Comparison of ENCODE assay signal across 35 cellular contexts in the genomic region with DNA sequence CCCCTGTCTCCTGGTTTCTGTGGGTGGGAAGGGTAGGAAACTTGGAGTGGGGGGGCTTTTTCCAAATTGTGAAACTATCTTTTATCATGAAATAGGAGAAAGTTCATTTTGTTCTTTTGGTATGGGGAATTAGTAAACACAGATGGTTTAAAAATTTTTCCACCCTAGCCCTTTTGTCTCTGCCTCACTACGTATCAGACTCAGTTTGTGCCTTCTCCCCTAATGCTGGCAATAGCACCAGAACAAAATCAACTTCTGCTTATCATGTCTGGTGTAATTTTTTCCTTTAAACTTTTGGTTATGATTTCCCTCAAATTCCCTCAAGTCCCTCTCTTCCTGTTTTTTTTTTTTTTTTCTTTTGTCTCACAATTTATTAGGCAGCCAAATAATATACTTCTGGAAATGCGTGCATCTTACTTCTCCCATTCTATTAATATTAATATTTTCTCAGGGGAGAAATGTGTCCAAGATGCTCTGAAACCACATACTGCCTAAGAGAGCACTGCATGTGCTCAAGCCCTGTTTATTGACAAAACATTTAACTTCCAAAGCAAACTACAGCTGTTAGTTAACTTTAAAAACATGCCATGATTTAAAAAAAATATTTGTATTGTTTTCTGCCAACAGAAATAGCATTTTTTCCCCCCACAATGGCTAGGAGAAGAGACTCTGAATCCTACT. TPM values are rescaled to one million over a fixed set of nuclear protein-coding genes. Genes with fewer than 3 reads are reported as not detected.
DNase-seq lines count a peak whose midpoint lies in the region; ATAC-seq, FAIRE-seq and TF ChIP-seq lines count a peak whose summit lies in the region.
"Had no signal": no experiment of that assay in that cellular context is flagged by ENCODE, and none has a peak within 500 bp of the region (broad histone marks: within the 10 kb centered on the region; RNA-seq: fewer than 3 reads in every experiment).

No MANE protein-coding gene starts in this region.

- no peaks in the 10 kb centered on the region for H3K27me3 Mint-ChIP-seq in activated CD8-positive, alpha-beta T cell treated with anti-CD3 and anti-CD28 coated beads for 36 hours
- H3K27me3 Mint-ChIP-seq in activated CD8-positive, alpha-beta T cell treated with anti-CD3 and anti-CD28 coated beads, Interleukin-2, amount 10 ng/mL, durations not matched to agents 7 days and 5 days (ENCODE audit: low read depth), result no peaks in the 10 kb centered on the region
- no peaks in the 10 kb centered on the region for H3K27me3 Mint-ChIP-seq in CD4-positive, alpha-beta T cell
- H3K27me3 Mint-ChIP-seq in activated naive CD8-positive, alpha-beta T cell treated with anti-CD3 and anti-CD28 coated beads for 36 hours, result no peaks in the 10 kb centered on the region

- no peak overlapping the region for H3K4me2 ChIP-seq in mesendoderm (ENCODE audit: low read length)
- H3K4me2 ChIP-seq: KMS-11, neural progenitor cell, smooth muscle cell had no signal

- no peak overlapping the region for H3K9ac ChIP-seq in mesendoderm (ENCODE audit: low read length)
- H3K9ac ChIP-seq: KMS-11, neural progenitor cell had no signal

- peak overlapping the region; percentile 87 for H3K27ac Mint-ChIP-seq in activated CD8-positive, alpha-beta T cell treated with anti-CD3 and anti-CD28 coated beads for 36 hours
- no peak overlapping the region for H3K27ac Mint-ChIP-seq in activated CD8-positive, alpha-beta T cell treated with anti-CD3 and anti-CD28 coated beads, Interleukin-2, amount 10 ng/mL, durations not matched to agents 7 days and 5 days
- peak overlapping the region; percentile 86 for H3K27ac Mint-ChIP-seq in CD4-positive, alpha-beta T cell
- H3K27ac Mint-ChIP-seq in activated naive CD8-positive, alpha-beta T cell treated with anti-CD3 and anti-CD28 coated beads for 36 hours, result peak overlapping the region; percentile 80
- H3K27ac Mint-ChIP-seq: neural progenitor cell had no signal

- H3K23ac ChIP-seq in mesendoderm (ENCODE audit: low read length), result no peak overlapping the region

- TF ChIP-seq CTCF in activated CD8-positive, alpha-beta T cell treated with anti-CD3 and anti-CD28 coated beads for 36 hours (IDR thresholded peaks at IDR 0.05), result no peak
- TF ChIP-seq CTCF in CD4-positive, alpha-beta T cell (IDR thresholded peaks at IDR 0.05), result no peak

- H3K27me3 ChIP-seq in CD4-positive, alpha-beta T cell (ENCODE audit: control insufficient read depth, insufficient read depth, low read length), result no peaks in the 10 kb centered on the region
- H3K27me3 ChIP-seq in mesendoderm (ENCODE audit: insufficient read depth, low read length, poor library complexity), result no peaks in the 10 kb centered on the region
- H3K27me3 ChIP-seq in small intestine (ENCODE audit: control insufficient read depth in 2 of 2, insufficient read depth in 2 of 2, low read length in 2 of 2), result no peaks in the 10 kb centered on the region
- H3K27me3 ChIP-seq: MG63, neural progenitor cell, pancreas, uterus had no signal

- no peak for DNase-seq in activated CD8-positive, alpha-beta T cell treated with anti-CD3 and anti-CD28 coated beads for 36 hours
- no peak for DNase-seq in activated CD8-positive, alpha-beta T cell treated with anti-CD3 and anti-CD28 coated beads, Interleukin-2, amount 10 ng/mL, durations not matched to agents 7 days and 5 days
- no peak for DNase-seq in CD4-positive, alpha-beta T cell
- no peak for DNase-seq in activated naive CD8-positive, alpha-beta T cell treated with anti-CD3 and anti-CD28 coated beads for 36 hours
- DNase-seq in mesendoderm, result no peak
- no peak for DNase-seq in small intestine
- DNase-seq: central memory CD4-positive, alpha-beta T cell; dermis blood vessel endothelial cell; DND-41; GF-D8; MG63; NCI-H1105; NCI-H1930; NCI-H524; OCI-M1; pancreas; stimulated activated naive CD4-positive, alpha-beta T cell treated with Interleukin-2 at 50 U/mL for 16 hours; uterus had no signal

- no peak for ATAC-seq in activated CD8-positive, alpha-beta T cell treated with anti-CD3 and anti-CD28 coated beads for 36 hours
- no peak for ATAC-seq in activated CD8-positive, alpha-beta T cell treated with anti-CD3 and anti-CD28 coated beads, Interleukin-2, amount 10 ng/mL, durations not matched to agents 7 days and 5 days
- ATAC-seq in CD4-positive, alpha-beta T cell (ENCODE audit: poor library complexity), result no peak
- ATAC-seq in GM19328 (IDR thresholded peaks at IDR 0.05; ENCODE audit: unreplicated experiment) (no peak), HG02885 (IDR thresholded peaks at IDR 0.05; ENCODE audit: poor library complexity, unreplicated experiment) (no peak)
- ATAC-seq: activated CD4-positive, CD25-positive, alpha-beta regulatory T cell treated with anti-CD3 and anti-CD28 coated beads, Interleukin-2, amount 50 U/mL, for 24 hours; esophagus mucosa; HCT116; pancreas had no signal

- H3K9me3 ChIP-seq in CD4-positive, alpha-beta T cell (ENCODE audit: control insufficient read depth, low read length), result no peaks in the 10 kb centered on the region
- no peaks in the 10 kb centered on the region for H3K9me3 ChIP-seq in small intestine (ENCODE audit: control insufficient read depth, low read depth)
- H3K9me3 ChIP-seq: MG63, pancreas, uterus had no signal

- CTCF ChIA-PET in activated CD8-positive, alpha-beta T cell treated with anti-CD3 and anti-CD28 coated beads for 36 hours (lab: Charles Lee), result no interaction called here
- CTCF ChIA-PET in activated CD8-positive, alpha-beta T cell treated with anti-CD3 and anti-CD28 coated beads, Interleukin-2, amount 10 ng/mL, durations not matched to agents 7 days and 5 days (lab: Charles Lee), result interaction anchor here (0.6 kb wide), 1 partner anchor 1314 kb away, joined by 3 read pairs; no protein-coding TSS in a partner anchor
- CTCF ChIA-PET in CD4-positive, alpha-beta T cell (lab: Charles Lee), result no interaction called here

- H3K27ac ChIP-seq in CD4-positive, alpha-beta T cell (ENCODE audit: low read depth, low read length), result no peak overlapping the region
- H3K27ac ChIP-seq in mesendoderm (ENCODE audit: low read depth, low read length), result no peak overlapping the region
- H3K27ac ChIP-seq in small intestine (ENCODE audit: low read depth in 1 of 2, low read length in 1 of 2), result no peak overlapping the region
- H3K27ac ChIP-seq: KMS-11, neural progenitor cell, pancreas, RWPE1, SK-N-MC, uterus had no signal

- H4K8ac ChIP-seq in mesendoderm (ENCODE audit: low read depth, low read length), result no peak overlapping the region

- H3K4me3 ChIP-seq in mesendoderm (ENCODE audit: low read length) (no peak overlapping the region), small intestine (ENCODE audit: low read depth in 1 of 2, low read length in 2 of 2) (no peak overlapping the region)
- H3K4me3 ChIP-seq: MG63, neural progenitor cell, pancreas, SK-N-MC, smooth muscle cell, uterus had no signal

- intact Hi-C loops in activated CD8-positive, alpha-beta T cell treated with anti-CD3 and anti-CD28 coated beads for 36 hours (cut with micrococcal nuclease), result no loop called here
- intact Hi-C loops in CD4-positive, alpha-beta T cell (cut with DNase I, micrococcal nuclease), result loop anchor here in 1 of 2 experiments (5.0 kb wide), 1 partner anchor 123 kb away; no protein-coding TSS in a partner anchor

- peak overlapping the region; percentile 57 for H2BK15ac ChIP-seq in mesendoderm (replicated peaks; ENCODE audit: low read depth)

- POLR2A ChIA-PET in activated CD8-positive, alpha-beta T cell treated with anti-CD3 and anti-CD28 coated beads for 36 hours (lab: Charles Lee), result interaction anchor here (1.3 to 1.8 kb wide), 2 partner anchors 8 to 14 kb away, joined by 4 read pairs; no protein-coding TSS in a partner anchor
- POLR2A ChIA-PET in activated CD8-positive, alpha-beta T cell treated with anti-CD3 and anti-CD28 coated beads, Interleukin-2, amount 10 ng/mL, durations not matched to agents 7 days and 5 days (lab: Charles Lee), result no interaction called here
- POLR2A ChIA-PET in CD4-positive, alpha-beta T cell (lab: Charles Lee), result interaction anchor here (0.9 kb wide), 1 partner anchor 21 kb away, joined by 3 read pairs; no protein-coding TSS in a partner anchor

- no peak overlapping the region for H3K56ac ChIP-seq in mesendoderm (ENCODE audit: low read length)

- no CpG with 5 or more reads among the region's 2 CpGs for WGBS in mesendoderm (ENCODE audit: extremely low coverage, insufficient coverage, low lambda C conversion rate)
- WGBS in small intestine, 3 donors, result 58 to 89% (median 83%) methylated on average over 2 of the region's 2 CpGs

- no peak overlapping the region for H3K4ac ChIP-seq in mesendoderm (ENCODE audit: low read depth, low read length)

- H2AK5ac ChIP-seq in mesendoderm (ENCODE audit: low read length), result no peak overlapping the region

- H4K5ac ChIP-seq in mesendoderm (ENCODE audit: low read length), result no peak overlapping the region

- H3K4me1 ChIP-seq in mesendoderm (ENCODE audit: control insufficient read depth, low read depth, low read length) (no peaks in the 10 kb centered on the region), small intestine (ENCODE audit: control insufficient read depth in 2 of 2, insufficient read depth in 1 of 2, low read depth in 1 of 2, low read length in 1 of 2) (no peaks in the 10 kb centered on the region)
- H3K4me1 ChIP-seq: pancreas, uterus had no signal

- no peak for FAIRE-seq in small intestine (lab: Jason Lieb, UNC)
- FAIRE-seq: A204.1, astrocyte, D721Med, pancreas had no signal

- H3K36me3 ChIP-seq in mesendoderm (ENCODE audit: control insufficient read depth, insufficient read depth, low read length) (no peaks in the 10 kb centered on the region), small intestine (ENCODE audit: control insufficient read depth in 2 of 2, insufficient read depth in 2 of 2, low read length in 2 of 2) (no peaks in the 10 kb centered on the region)
- H3K36me3 ChIP-seq: MG63, neural progenitor cell, pancreas, uterus had no signal

- no peak overlapping the region for H2BK120ac ChIP-seq in mesendoderm (ENCODE audit: low read depth, low read length)

- peaks cover 19% of the 10 kb centered on the region for H3K9me3 Mint-ChIP-seq in activated CD8-positive, alpha-beta T cell treated with anti-CD3 and anti-CD28 coated beads for 36 hours
- peaks cover 13% of the 10 kb centered on the region for H3K9me3 Mint-ChIP-seq in activated CD8-positive, alpha-beta T cell treated with anti-CD3 and anti-CD28 coated beads, Interleukin-2, amount 10 ng/mL, durations not matched to agents 7 days and 5 days (ENCODE audit: insufficient read depth)
- no peaks in the 10 kb centered on the region for H3K9me3 Mint-ChIP-seq in CD4-positive, alpha-beta T cell
- H3K9me3 Mint-ChIP-seq in activated naive CD8-positive, alpha-beta T cell treated with anti-CD3 and anti-CD28 coated beads for 36 hours, result peaks cover 18% of the 10 kb centered on the region

- no peak overlapping the region for H3K4me3 Mint-ChIP-seq in activated CD8-positive, alpha-beta T cell treated with anti-CD3 and anti-CD28 coated beads for 36 hours
- no peak overlapping the region for H3K4me3 Mint-ChIP-seq in activated CD8-positive, alpha-beta T cell treated with anti-CD3 and anti-CD28 coated beads, Interleukin-2, amount 10 ng/mL, durations not matched to agents 7 days and 5 days
- no peak overlapping the region for H3K4me3 Mint-ChIP-seq in CD4-positive, alpha-beta T cell
- no peak overlapping the region for H3K4me3 Mint-ChIP-seq in activated naive CD8-positive, alpha-beta T cell treated with anti-CD3 and anti-CD28 coated beads for 36 hours
- H3K4me3 Mint-ChIP-seq: neural progenitor cell had no signal

- peaks cover 70% of the 10 kb centered on the region for H3K36me3 Mint-ChIP-seq in activated CD8-positive, alpha-beta T cell treated with anti-CD3 and anti-CD28 coated beads for 36 hours (ENCODE audit: low read depth)
- peaks cover 67% of the 10 kb centered on the region for H3K36me3 Mint-ChIP-seq in activated CD8-positive, alpha-beta T cell treated with anti-CD3 and anti-CD28 coated beads, Interleukin-2, amount 10 ng/mL, durations not matched to agents 7 days and 5 days (ENCODE audit: low read depth)
- peaks cover 6% of the 10 kb centered on the region for H3K36me3 Mint-ChIP-seq in CD4-positive, alpha-beta T cell (ENCODE audit: low read depth)
- H3K36me3 Mint-ChIP-seq in activated naive CD8-positive, alpha-beta T cell treated with anti-CD3 and anti-CD28 coated beads for 36 hours, result peaks cover 70% of the 10 kb centered on the region
- H3K36me3 Mint-ChIP-seq: neural progenitor cell had no signal

- H3K79me2 ChIP-seq in mesendoderm (ENCODE audit: control insufficient read depth, insufficient read depth, low read length), result no peaks in the 10 kb centered on the region

- no peaks in the 10 kb centered on the region for H3K79me1 ChIP-seq in mesendoderm (ENCODE audit: low read length)

- peak overlapping the region; percentile 51 for H3K18ac ChIP-seq in mesendoderm (ENCODE audit: low read length)

- no peak overlapping the region for H2BK5ac ChIP-seq in mesendoderm (ENCODE audit: low read length)

- H3K4me1 Mint-ChIP-seq in activated CD8-positive, alpha-beta T cell treated with anti-CD3 and anti-CD28 coated beads for 36 hours (ENCODE audit: low read depth), result peaks cover 66% of the 10 kb centered on the region
- peaks cover 30% of the 10 kb centered on the region for H3K4me1 Mint-ChIP-seq in activated CD8-positive, alpha-beta T cell treated with anti-CD3 and anti-CD28 coated beads, Interleukin-2, amount 10 ng/mL, durations not matched to agents 7 days and 5 days (ENCODE audit: low read depth)
- peaks cover 34% of the 10 kb centered on the region for H3K4me1 Mint-ChIP-seq in CD4-positive, alpha-beta T cell (ENCODE audit: low read depth)
- H3K4me1 Mint-ChIP-seq in activated naive CD8-positive, alpha-beta T cell treated with anti-CD3 and anti-CD28 coated beads for 36 hours, result peaks cover 57% of the 10 kb centered on the region

RNA-seq across cellular contexts. Expression of a gene that starts 35.4 kb away (rescaled TPM):
- total RNA-seq in activated CD8-positive, alpha-beta T cell treated with anti-CD3 and anti-CD28 coated beads for 36 hours, result 100 to 1,000 TPM; 107 to 112 TPM
- total RNA-seq in activated CD8-positive, alpha-beta T cell treated with anti-CD3 and anti-CD28 coated beads, Interleukin-2, amount 10 ng/mL, durations not matched to agents 7 days and 5 days, result 10 to 100 TPM; 81.0 to 84.6 TPM
- total RNA-seq in CD4-positive, alpha-beta T cell, result 10 to 100 TPM; 96.3 to 98.2 TPM
- 10 to 100 TPM; 92.6 to 95.9 TPM for total RNA-seq in activated naive CD8-positive, alpha-beta T cell treated with anti-CD3 and anti-CD28 coated beads for 36 hours
- 0.28 TPM for polyA plus RNA-seq in mesendoderm (2013, experiment 1 of 2)
- polyA plus RNA-seq in mesendoderm (2013, experiment 2 of 2), result 0.22 TPM
- polyA plus RNA-seq in small intestine, result 1 to 10 TPM in 1 of 3 donors, under 1 TPM in 2; 0.45 to 1.1 (median 0.81) TPM
- total RNA-seq: dermis blood vessel endothelial cell, fibroblast of villous mesenchyme, kidney epithelial cell, lung microvascular endothelial cell, renal cortical epithelial cell, smooth muscle cell had no signal
- polyA plus RNA-seq: smooth muscle cell had no signal
